In the genomic region with DNA sequence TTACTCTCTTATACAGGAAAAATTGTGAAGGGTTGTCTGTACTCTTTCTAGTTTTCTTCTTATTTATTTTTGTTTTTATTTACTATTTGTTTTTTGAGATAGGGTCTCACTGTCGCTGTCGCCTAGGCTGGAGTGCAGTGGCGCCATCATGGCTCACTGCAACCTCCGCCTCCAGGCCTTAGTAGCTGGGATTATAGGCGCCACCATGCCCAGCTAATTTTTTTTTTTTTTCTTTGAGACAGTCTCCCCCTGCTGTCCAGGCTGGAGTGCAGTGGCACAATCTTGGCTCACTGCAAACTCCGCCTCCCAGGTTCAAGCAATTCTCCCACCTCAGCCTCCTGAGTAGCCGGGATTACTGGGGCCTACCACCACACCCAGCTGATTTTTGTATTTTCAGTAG, we compare ENCODE assay signal across 1 cellular context.
TF ChIP-seq lines count a peak whose summit lies in the region.

No MANE protein-coding gene starts in this region.

TF ChIP-seq in H1, 55 proteins besides CTCF, POLR2A, EP300 and RAD21:
- TF ChIP-seq, protein P1, sequence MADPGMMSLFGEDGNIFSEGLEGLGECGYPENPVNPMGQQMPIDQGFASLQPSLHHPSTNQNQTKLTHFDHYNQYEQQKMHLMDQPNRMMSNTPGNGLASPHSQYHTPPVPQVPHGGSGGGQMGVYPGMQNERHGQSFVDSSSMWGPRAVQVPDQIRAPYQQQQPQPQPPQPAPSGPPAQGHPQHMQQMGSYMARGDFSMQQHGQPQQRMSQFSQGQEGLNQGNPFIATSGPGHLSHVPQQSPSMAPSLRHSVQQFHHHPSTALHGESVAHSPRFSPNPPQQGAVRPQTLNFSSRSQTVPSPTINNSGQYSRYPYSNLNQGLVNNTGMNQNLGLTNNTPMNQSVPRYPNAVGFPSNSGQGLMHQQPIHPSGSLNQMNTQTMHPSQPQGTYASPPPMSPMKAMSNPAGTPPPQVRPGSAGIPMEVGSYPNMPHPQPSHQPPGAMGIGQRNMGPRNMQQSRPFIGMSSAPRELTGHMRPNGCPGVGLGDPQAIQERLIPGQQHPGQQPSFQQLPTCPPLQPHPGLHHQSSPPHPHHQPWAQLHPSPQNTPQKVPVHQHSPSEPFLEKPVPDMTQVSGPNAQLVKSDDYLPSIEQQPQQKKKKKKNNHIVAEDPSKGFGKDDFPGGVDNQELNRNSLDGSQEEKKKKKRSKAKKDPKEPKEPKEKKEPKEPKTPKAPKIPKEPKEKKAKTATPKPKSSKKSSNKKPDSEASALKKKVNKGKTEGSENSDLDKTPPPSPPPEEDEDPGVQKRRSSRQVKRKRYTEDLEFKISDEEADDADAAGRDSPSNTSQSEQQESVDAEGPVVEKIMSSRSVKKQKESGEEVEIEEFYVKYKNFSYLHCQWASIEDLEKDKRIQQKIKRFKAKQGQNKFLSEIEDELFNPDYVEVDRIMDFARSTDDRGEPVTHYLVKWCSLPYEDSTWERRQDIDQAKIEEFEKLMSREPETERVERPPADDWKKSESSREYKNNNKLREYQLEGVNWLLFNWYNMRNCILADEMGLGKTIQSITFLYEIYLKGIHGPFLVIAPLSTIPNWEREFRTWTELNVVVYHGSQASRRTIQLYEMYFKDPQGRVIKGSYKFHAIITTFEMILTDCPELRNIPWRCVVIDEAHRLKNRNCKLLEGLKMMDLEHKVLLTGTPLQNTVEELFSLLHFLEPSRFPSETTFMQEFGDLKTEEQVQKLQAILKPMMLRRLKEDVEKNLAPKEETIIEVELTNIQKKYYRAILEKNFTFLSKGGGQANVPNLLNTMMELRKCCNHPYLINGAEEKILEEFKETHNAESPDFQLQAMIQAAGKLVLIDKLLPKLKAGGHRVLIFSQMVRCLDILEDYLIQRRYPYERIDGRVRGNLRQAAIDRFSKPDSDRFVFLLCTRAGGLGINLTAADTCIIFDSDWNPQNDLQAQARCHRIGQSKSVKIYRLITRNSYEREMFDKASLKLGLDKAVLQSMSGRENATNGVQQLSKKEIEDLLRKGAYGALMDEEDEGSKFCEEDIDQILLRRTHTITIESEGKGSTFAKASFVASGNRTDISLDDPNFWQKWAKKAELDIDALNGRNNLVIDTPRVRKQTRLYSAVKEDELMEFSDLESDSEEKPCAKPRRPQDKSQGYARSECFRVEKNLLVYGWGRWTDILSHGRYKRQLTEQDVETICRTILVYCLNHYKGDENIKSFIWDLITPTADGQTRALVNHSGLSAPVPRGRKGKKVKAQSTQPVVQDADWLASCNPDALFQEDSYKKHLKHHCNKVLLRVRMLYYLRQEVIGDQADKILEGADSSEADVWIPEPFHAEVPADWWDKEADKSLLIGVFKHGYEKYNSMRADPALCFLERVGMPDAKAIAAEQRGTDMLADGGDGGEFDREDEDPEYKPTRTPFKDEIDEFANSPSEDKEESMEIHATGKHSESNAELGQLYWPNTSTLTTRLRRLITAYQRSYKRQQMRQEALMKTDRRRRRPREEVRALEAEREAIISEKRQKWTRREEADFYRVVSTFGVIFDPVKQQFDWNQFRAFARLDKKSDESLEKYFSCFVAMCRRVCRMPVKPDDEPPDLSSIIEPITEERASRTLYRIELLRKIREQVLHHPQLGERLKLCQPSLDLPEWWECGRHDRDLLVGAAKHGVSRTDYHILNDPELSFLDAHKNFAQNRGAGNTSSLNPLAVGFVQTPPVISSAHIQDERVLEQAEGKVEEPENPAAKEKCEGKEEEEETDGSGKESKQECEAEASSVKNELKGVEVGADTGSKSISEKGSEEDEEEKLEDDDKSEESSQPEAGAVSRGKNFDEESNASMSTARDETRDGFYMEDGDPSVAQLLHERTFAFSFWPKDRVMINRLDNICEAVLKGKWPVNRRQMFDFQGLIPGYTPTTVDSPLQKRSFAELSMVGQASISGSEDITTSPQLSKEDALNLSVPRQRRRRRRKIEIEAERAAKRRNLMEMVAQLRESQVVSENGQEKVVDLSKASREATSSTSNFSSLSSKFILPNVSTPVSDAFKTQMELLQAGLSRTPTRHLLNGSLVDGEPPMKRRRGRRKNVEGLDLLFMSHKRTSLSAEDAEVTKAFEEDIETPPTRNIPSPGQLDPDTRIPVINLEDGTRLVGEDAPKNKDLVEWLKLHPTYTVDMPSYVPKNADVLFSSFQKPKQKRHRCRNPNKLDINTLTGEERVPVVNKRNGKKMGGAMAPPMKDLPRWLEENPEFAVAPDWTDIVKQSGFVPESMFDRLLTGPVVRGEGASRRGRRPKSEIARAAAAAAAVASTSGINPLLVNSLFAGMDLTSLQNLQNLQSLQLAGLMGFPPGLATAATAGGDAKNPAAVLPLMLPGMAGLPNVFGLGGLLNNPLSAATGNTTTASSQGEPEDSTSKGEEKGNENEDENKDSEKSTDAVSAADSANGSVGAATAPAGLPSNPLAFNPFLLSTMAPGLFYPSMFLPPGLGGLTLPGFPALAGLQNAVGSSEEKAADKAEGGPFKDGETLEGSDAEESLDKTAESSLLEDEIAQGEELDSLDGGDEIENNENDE (IDR thresholded peaks at IDR 0.05; ENCODE audit: insufficient replicate concordance, low read length) = no peak
- no peak for TF ChIP-seq CBX5 (IDR thresholded peaks at IDR 0.05; ENCODE audit: low read depth, low read length)
- TF ChIP-seq BCL11A (IDR thresholded peaks at IDR 0.05; ENCODE audit: low read depth in 2 of 2, low read length in 2 of 2) = no peak
- TF ChIP-seq HDAC2 (IDR thresholded peaks at IDR 0.05; ENCODE audit: borderline replicate concordance in 1 of 2, low read depth in 2 of 2, low read length in 2 of 2) = no peak
- TF ChIP-seq SAP30 (IDR thresholded peaks at IDR 0.05; ENCODE audit: insufficient read depth, insufficient replicate concordance, low read length) = no peak
- TF ChIP-seq KDM5A (IDR thresholded peaks at IDR 0.05; ENCODE audit: low read length) = no peak
- TF ChIP-seq ATF2 (IDR thresholded peaks at IDR 0.05; ENCODE audit: low read length) = no peak
- no peak for TF ChIP-seq SIRT6 (IDR thresholded peaks at IDR 0.05; ENCODE audit: low read length)
- no peak for TF ChIP-seq CREB1 (IDR thresholded peaks at IDR 0.05)
- no peak for TF ChIP-seq YY1 (IDR thresholded peaks at IDR 0.05; ENCODE audit: low read depth, low read length)
